In genomic region chr5:14664270-14665109, GRCh38 we compare ENCODE assay signal across 8 cellular contexts. TPM values are rescaled to one million over a fixed set of nuclear protein-coding genes. Genes with fewer than 3 reads are reported as not detected.
A peak's percentile ranks its signal among the peaks of the same experiment; 100 is the strongest.
DNase-seq lines count a peak whose midpoint lies in the region; ATAC-seq and TF ChIP-seq lines count a peak whose summit lies in the region.

Gene OTULIN, plus strand, starts transcription at chr5:14664718. Its CDS starts 108 bp downstream, at chr5:14664826.

- peak within 1 kb of the TSS; percentile 66 for H3K27ac ChIP-seq in brain microvascular endothelial cell

- peak within 1 kb of the TSS; percentile 85 for H3K4me2 ChIP-seq in skeletal muscle satellite cell (ENCODE audit: low read length)

- ATAC-seq in HG03025 (IDR thresholded peaks at IDR 0.05; ENCODE audit: low FRiP score, unreplicated experiment): peak; percentile 61

- no peaks in the 10 kb centered on the region for H3K9me3 ChIP-seq in iPS-15b (ENCODE audit: control insufficient read depth, insufficient read depth, low read length)
- H3K9me3 ChIP-seq in skeletal muscle satellite cell (replicated peaks; ENCODE audit: low read length): no peaks in the 10 kb centered on the region

- H3K4me1 ChIP-seq in iPS-15b (ENCODE audit: control insufficient read depth, insufficient read depth, low read length): peaks cover 2% of the 10 kb centered on the region
- H3K4me1 ChIP-seq in skeletal muscle satellite cell (ENCODE audit: control insufficient read depth, insufficient read depth, low read length): peaks cover 31% of the 10 kb centered on the region

- in situ Hi-C loops in brain microvascular endothelial cell (cut with HindIII; ENCODE audit: low pct_ligation_motif_present, low sequenced_read_pairs): no loop called here

- TF ChIP-seq CTCF in brain microvascular endothelial cell (IDR thresholded peaks at IDR 0.05; ENCODE audit: low read depth, low read length, missing control alignments): no peak

- H3K36me3 ChIP-seq in brain microvascular endothelial cell (replicated peaks): no peaks in the 10 kb centered on the region
- H3K36me3 ChIP-seq in iPS-15b (ENCODE audit: control insufficient read depth, insufficient read depth, low read length): no peaks in the 10 kb centered on the region
- H3K36me3 ChIP-seq in skeletal muscle satellite cell (ENCODE audit: insufficient read depth, low read length): no peaks in the 10 kb centered on the region

- H3K27me3 ChIP-seq in brain microvascular endothelial cell (replicated peaks): no peaks in the 10 kb centered on the region
- H3K27me3 ChIP-seq in iPS-15b (ENCODE audit: control insufficient read depth, insufficient read depth, low read length): peaks cover 24% of the 10 kb centered on the region
- no peaks in the 10 kb centered on the region for H3K27me3 ChIP-seq in skeletal muscle satellite cell (ENCODE audit: control insufficient read depth, insufficient read depth, low read length)

- peak; percentile 93 for DNase-seq in NK-92 treated with Interleukin-12 subunit alpha and Interleukin-12 subunit beta, amount 100 ng/mL, for 24 hours (lab: John Stamatoyannopoulos, UW)
- DNase-seq in NK-92 (lab: John Stamatoyannopoulos, UW; ENCODE audit: unreplicated experiment) (no peak), NCI-H2081 treated with DMSO at 0.1 percent for 48 hours (lab: John Stamatoyannopoulos, UW) (peak; percentile 83), UCSD-AML1 (lab: John Stamatoyannopoulos, UW; ENCODE audit: unreplicated experiment) (peak; percentile 95), brain microvascular endothelial cell (peak; percentile 57)

- H3K4me3 ChIP-seq in brain microvascular endothelial cell (ENCODE audit: low read depth, low read length) (peak within 1 kb of the TSS; percentile 78), iPS-15b (ENCODE audit: low read depth, low read length) (peak within 1 kb of the TSS; percentile 82), skeletal muscle satellite cell (ENCODE audit: low read length) (peak within 1 kb of the TSS; percentile 79)

- H3K9ac ChIP-seq in iPS-15b (ENCODE audit: low read depth, low read length) (peak within 1 kb of the TSS; percentile 66), skeletal muscle satellite cell (ENCODE audit: low read depth, low read length) (peak within 1 kb of the TSS; percentile 84)

RNA-seq across cellular contexts. Expression of gene OTULIN, which starts in this region (rescaled TPM):
- total RNA-seq in skeletal muscle satellite cell (2012; rRNA removed): 14.2 and 18.8 TPM in 2 replicates
